In genomic region chr15:79115461-79115860, GRCh38 we compare ENCODE assay signal across 18 cellular contexts. TPM values are rescaled to one million over a fixed set of nuclear protein-coding genes. Genes with fewer than 3 reads are reported as not detected.
DNase-seq lines count a peak whose midpoint lies in the region; ATAC-seq, FAIRE-seq and TF ChIP-seq lines count a peak whose summit lies in the region.
"Had no signal": no experiment of that assay in that cellular context is flagged by ENCODE, and none has a peak within 500 bp of the region (broad histone marks: within the 10 kb centered on the region; RNA-seq: fewer than 3 reads in every experiment).

No MANE protein-coding gene starts in this region.

- H3K9ac ChIP-seq in Karpas-422 (ENCODE audit: low read length) (peak overlapping the region; percentile 50), astrocyte (ENCODE audit: low read length) (no peak overlapping the region)

- H3K27ac Mint-ChIP-seq in astrocyte (ENCODE audit: unreplicated experiment) (no peak overlapping the region), osteocyte (ENCODE audit: unreplicated experiment) (no peak overlapping the region)
- H3K27ac Mint-ChIP-seq: CD4-positive, alpha-beta memory T cell had no signal

- WGBS in lung, 2 donors, result 75 to 78% methylated on average over 5 of the region's 5 CpGs

- H3K36me3 Mint-ChIP-seq in astrocyte (ENCODE audit: low read depth, unreplicated experiment) (no peaks in the 10 kb centered on the region), osteocyte (ENCODE audit: unreplicated experiment) (no peaks in the 10 kb centered on the region)
- H3K36me3 Mint-ChIP-seq: CD4-positive, alpha-beta memory T cell had no signal

- H3K9me3 ChIP-seq in Karpas-422 (ENCODE audit: low read length) (no peaks in the 10 kb centered on the region), astrocyte (ENCODE audit: insufficient read depth, low read depth, low read length) (no peaks in the 10 kb centered on the region), lung (ENCODE audit: control insufficient read depth in 2 of 2, insufficient read depth in 1 of 2, low read length in 1 of 2) (no peaks in the 10 kb centered on the region)

- no peaks in the 10 kb centered on the region for H3K9me2 ChIP-seq in Karpas-422 (replicated peaks; ENCODE audit: insufficient read depth, low read length)

- H3K27me3 Mint-ChIP-seq in astrocyte (ENCODE audit: low read depth, unreplicated experiment) (peaks cover 42% of the 10 kb centered on the region), osteocyte (ENCODE audit: unreplicated experiment) (peaks cover 45% of the 10 kb centered on the region)

- H3K9me3 Mint-ChIP-seq in astrocyte (ENCODE audit: unreplicated experiment) (no peaks in the 10 kb centered on the region), osteocyte (ENCODE audit: unreplicated experiment) (no peaks in the 10 kb centered on the region)

- H4K20me1 ChIP-seq in Karpas-422 (ENCODE audit: insufficient read depth, low read depth, low read length) (no peaks in the 10 kb centered on the region), astrocyte (ENCODE audit: insufficient read depth, low read length) (no peaks in the 10 kb centered on the region)

- H3K4me3 Mint-ChIP-seq in astrocyte (ENCODE audit: unreplicated experiment) (peak overlapping the region; percentile 9), osteocyte (ENCODE audit: unreplicated experiment) (no peak overlapping the region)
- H3K4me3 Mint-ChIP-seq: CD4-positive, alpha-beta memory T cell had no signal

- H3K4me2 ChIP-seq in Karpas-422 (ENCODE audit: low read depth, low read length, poor library complexity, severe bottlenecking) (peak overlapping the region; percentile 59), astrocyte (ENCODE audit: low read length) (no peak overlapping the region)

- H3K79me2 ChIP-seq in Karpas-422 (ENCODE audit: low read length), result no peaks in the 10 kb centered on the region
- no peaks in the 10 kb centered on the region for H3K79me2 ChIP-seq in astrocyte (ENCODE audit: insufficient read depth, low read length)

- H2AFZ ChIP-seq in Karpas-422 (ENCODE audit: low read length) (peak overlapping the region; percentile 68), astrocyte (ENCODE audit: low read depth, low read length) (no peak overlapping the region)

- ATAC-seq in lung (ENCODE audit: insufficient read depth, low FRiP score), result no peak
- no peak for ATAC-seq in HG03095 (IDR thresholded peaks at IDR 0.05; ENCODE audit: unreplicated experiment)
- ATAC-seq in GM19324 (IDR thresholded peaks at IDR 0.05; ENCODE audit: low FRiP score, unreplicated experiment), result no peak

- no peaks in the 10 kb centered on the region for H3K27me3 ChIP-seq in Karpas-422 (ENCODE audit: low read length)
- no peaks in the 10 kb centered on the region for H3K27me3 ChIP-seq in astrocyte (ENCODE audit: insufficient read depth, low read length)
- peaks cover 4% of the 10 kb centered on the region for H3K27me3 ChIP-seq in lung (ENCODE audit: control insufficient read depth, insufficient read depth)

- no peak for FAIRE-seq in astrocyte (lab: Jason Lieb, UNC)
- FAIRE-seq: G401.6, GM12892, GM19239, H54 had no signal

- H3K27ac ChIP-seq in Karpas-422 (ENCODE audit: low read length) (peak overlapping the region; percentile 91), astrocyte (ENCODE audit: low read depth, low read length) (no peak overlapping the region), lung (ENCODE audit: low read depth in 1 of 2, low read length in 1 of 2) (no peak overlapping the region), substantia nigra (ENCODE audit: low read depth, low read length, poor library complexity, severe bottlenecking) (peak overlapping the region; percentile 30)

- TF ChIP-seq CTCF in astrocyte (IDR thresholded peaks at IDR 0.05; ENCODE audit: insufficient read depth, low read depth, low read length) (no peak), lung (IDR thresholded peaks at IDR 0.05; ENCODE audit: control extremely low read depth, extremely low read depth) (no peak), osteocyte (IDR thresholded peaks at IDR 0.05) (no peak)

- no peak for DNase-seq in Karpas-422
- no peak for DNase-seq in astrocyte (ENCODE audit: low read depth)
- peak; percentile 6 for DNase-seq in lung (ENCODE audit: low spot score)
- no peak for DNase-seq in substantia nigra (lab: John Stamatoyannopoulos, UW)
- DNase-seq in osteocyte (ENCODE audit: extremely low spot score, unreplicated experiment), result no peak
- DNase-seq: Calu3; CD4-positive, alpha-beta memory T cell; COR-L47; DMS53; DND-41; GOT3; HCEC 1CT had no signal

- no peaks in the 10 kb centered on the region for H3K36me3 ChIP-seq in Karpas-422 (ENCODE audit: insufficient read depth, low read length)
- no peaks in the 10 kb centered on the region for H3K36me3 ChIP-seq in astrocyte (ENCODE audit: insufficient read depth, low read length)
- H3K36me3 ChIP-seq in lung (ENCODE audit: control insufficient read depth in 2 of 2, insufficient read depth in 2 of 2, low read length in 2 of 2), result no peaks in the 10 kb centered on the region

- H3K4me1 ChIP-seq in Karpas-422 (ENCODE audit: low read length) (peaks cover 65% of the 10 kb centered on the region), astrocyte (ENCODE audit: insufficient read depth, low read length) (no peaks in the 10 kb centered on the region), lung (ENCODE audit: control insufficient read depth in 2 of 2, insufficient read depth in 2 of 2, low read length in 2 of 2) (peaks cover 0 to 1% of the 10 kb centered on the region in 2 donors)

- H3K4me3 ChIP-seq in Karpas-422 (ENCODE audit: low read length) (0 out of 2 replicates have a peak overlapping the region, but pooled peaks have one; percentile 25), astrocyte (ENCODE audit: insufficient read depth, low read depth, low read length) (no peak overlapping the region), lung (no peak overlapping the region)

- H3K4me1 Mint-ChIP-seq in astrocyte (ENCODE audit: low read depth, unreplicated experiment) (no peaks in the 10 kb centered on the region), osteocyte (ENCODE audit: unreplicated experiment) (no peaks in the 10 kb centered on the region)
- H3K4me1 Mint-ChIP-seq: CD4-positive, alpha-beta memory T cell had no signal

RNA-seq across cellular contexts. Expression of gene RASGRF1, which starts 24.9 kb away (rescaled TPM):
- 3.6 and 10.5 TPM in 2 replicates for total RNA-seq in Karpas-422 (2014; rRNA removed; shearing (Covaris generic); ENCODE audit: low replicate concordance)
- total RNA-seq in astrocyte, result 0.55 and 1.2 TPM in 2 replicates
- 10 to 100 TPM; 20.4 to 71.2 TPM for total RNA-seq in lung
- 10 to 100 TPM; 10.9 to 28.8 TPM for polyA plus RNA-seq in lung
- total RNA-seq in osteocyte, result 0.18 and 0.48 TPM in 2 replicates
- total RNA-seq: CD4-positive, alpha-beta memory T cell had no signal
- polyA plus RNA-seq: CD4-positive, alpha-beta memory T cell had no signal

Comparison
In these comparisons a context has a peak if more than half of its experiments do, and no peak if none do; other contexts are left out.
1. H3K27ac ChIP-seq: peak in Karpas-422 (single experiment) and substantia nigra (single experiment); none in astrocyte (single experiment) and lung (0 of 2).